ENCODE assay signal across 8 cellular contexts in the genomic region with DNA sequence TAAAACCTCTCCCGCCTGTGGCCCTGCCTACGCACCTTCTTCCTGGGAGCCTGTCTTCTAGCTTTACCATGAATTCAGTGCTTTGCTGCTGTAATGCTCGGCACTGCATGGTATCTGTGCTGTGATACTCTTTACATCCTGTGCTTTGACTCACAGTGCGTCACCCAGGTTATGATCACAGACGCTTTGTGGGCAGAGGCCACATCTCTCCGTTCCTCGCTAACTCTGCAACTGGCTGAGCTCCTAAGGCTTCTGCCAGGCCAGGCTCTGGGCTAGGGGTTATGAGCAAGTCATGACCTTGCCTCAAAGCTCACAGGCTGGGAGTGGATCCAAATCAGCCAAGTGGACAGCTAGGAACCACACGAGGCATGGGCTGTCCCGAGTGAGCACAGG. TPM values are rescaled to one million over a fixed set of nuclear protein-coding genes. Genes with fewer than 3 reads are reported as not detected.
DNase-seq lines count a peak whose midpoint lies in the region; ATAC-seq lines count a peak whose summit lies in the region.

No MANE protein-coding gene starts in this region.

- DNase-seq in activated T-cell treated with anti-CD3 and anti-CD28 coated beads for 1 hour (ENCODE audit: low read depth) = peak; percentile 23
- DNase-seq in activated T-cell treated with anti-CD3 and anti-CD28 coated beads for 4 hours = no peak
- DNase-seq in activated effector memory CD4-positive, alpha-beta T cell treated with anti-CD3 and anti-CD28 coated beads, Interleukin-2, amount 50 U/mL, for 16 hours = peak; percentile 82
- DNase-seq in left lobe of liver (ENCODE audit: low spot score) = peak; percentile 63
- DNase-seq in stimulated activated naive CD4-positive, alpha-beta T cell (lab: John Stamatoyannopoulos, UW) = peak; percentile 10 to 61 (median 41)
- no peak for DNase-seq in SIG-M5 treated with dmso at 0.1 percent for 504 hours (lab: John Stamatoyannopoulos, UW; ENCODE audit: unreplicated experiment)
- DNase-seq in NCI-H2196 treated with DMSO at 0.1 percent for 48 hours (lab: John Stamatoyannopoulos, UW; ENCODE audit: unreplicated experiment) = no peak
- DNase-seq in hippocampal formation (lab: John Stamatoyannopoulos, UW) = no peak

- peak; percentile 80 for ATAC-seq in left lobe of liver

RNA-seq across cellular contexts. Expression of gene SPTBN5, which starts 23.2 kb away (rescaled TPM):
- total RNA-seq in left lobe of liver = 3.5 TPM

RNA-seq across cellular contexts. Expression of gene PLA2G4B, which starts 32.0 kb away (rescaled TPM):
- total RNA-seq in left lobe of liver = 5.9 TPM

RNA-seq across cellular contexts. Expression of gene JMJD7, which starts 42.8 kb away (rescaled TPM):
- total RNA-seq in left lobe of liver = 8.9 TPM

Comparison
In these comparisons a context has a peak if more than half of its experiments do, and no peak if none do; other contexts are left out.
1. DNase-seq: peak in activated T-cell treated with anti-CD3 and anti-CD28 coated beads for 1 hour (single experiment), activated effector memory CD4-positive, alpha-beta T cell treated with anti-CD3 and anti-CD28 coated beads, Interleukin-2, amount 50 U/mL, for 16 hours (single experiment), left lobe of liver (single experiment) and stimulated activated naive CD4-positive, alpha-beta T cell (6 of 6); none in activated T-cell treated with anti-CD3 and anti-CD28 coated beads for 4 hours (single experiment), SIG-M5 treated with dmso at 0.1 percent for 504 hours (single experiment), NCI-H2196 treated with DMSO at 0.1 percent for 48 hours (single experiment) and hippocampal formation (0 of 2).